8 cellular contexts compared by ENCODE assay signal in genomic region chr13:27830010-27830409, GRCh38. TPM values are rescaled to one million over a fixed set of nuclear protein-coding genes. Genes with fewer than 3 reads are reported as not detected.
DNase-seq lines count a peak whose midpoint lies in the region; ATAC-seq and TF ChIP-seq lines count a peak whose summit lies in the region.

No MANE protein-coding gene starts in this region.

- H3K4me3 Mint-ChIP-seq in neural crest cell, result no peak overlapping the region

- H3K27ac ChIP-seq in GM23248 (no peak overlapping the region), suprapubic skin (no peak overlapping the region)

- H3K4me1 Mint-ChIP-seq in neural crest cell, result peaks cover 15% of the 10 kb centered on the region

- H3K4me3 ChIP-seq in GM23248, result no peak overlapping the region
- peak overlapping the region; percentile 27 for H3K4me3 ChIP-seq in suprapubic skin

- no peak overlapping the region for H3K4me2 ChIP-seq in GM23248 (ENCODE audit: unreplicated experiment)

- in situ Hi-C loops in GM23248 (cut with MboI), result loop anchor here (10.0 to 25.0 kb wide), 2 partner anchors 155 to 868 kb away; partner anchors contain the start of gene URAD

- H3K9ac ChIP-seq in GM23248, result no peak overlapping the region

- 2 to 4% methylated on average over 15 to 21 of the region's 25 CpGs for WGBS in GM23248 (ENCODE audit: low coverage in 1 of 2, low lambda C conversion rate in 2 of 2, missing lambda C conversion rate in 2 of 2), 2 experiments
- whole genome bisulfite sequencing in suprapubic skin, result 4% methylated on average over 11 of the region's 25 CpGs

- ATAC-seq in esophagus mucosa (peak; percentile 71), GM19452 (IDR thresholded peaks at IDR 0.05; ENCODE audit: unreplicated experiment) (no peak)

- H3F3A ChIP-seq in GM23248 (ENCODE audit: insufficient read depth), result no peaks in the 10 kb centered on the region

- no peaks in the 10 kb centered on the region for H3K9me2 ChIP-seq in GM23248 (ENCODE audit: insufficient read depth)

- DNase-seq in COLO668 (lab: John Stamatoyannopoulos, UW; ENCODE audit: unreplicated experiment) (peak; percentile 90), GM23248 (peak; percentile 45), NCI-H748 (lab: John Stamatoyannopoulos, UW; ENCODE audit: unreplicated experiment) (peak; percentile 78), activated T-cell treated with anti-CD3 and anti-CD28 coated beads for 1 hour (ENCODE audit: low read depth) (peak; percentile 53), neural crest cell (ENCODE audit: low read depth, low spot score) (peak; percentile 67), suprapubic skin (ENCODE audit: low spot score in 2 of 2) (no peak)

- peak; percentile 97 for TF ChIP-seq CTCF in neural crest cell (conservative IDR thresholded peaks at IDR 0.05)
- peak; percentile 37 to 97 for TF ChIP-seq CTCF in suprapubic skin (IDR thresholded peaks at IDR 0.05)

- no peak for TF ChIP-seq POLR2A in suprapubic skin (IDR thresholded peaks at IDR 0.05)

- no peaks in the 10 kb centered on the region for H3K9me3 Mint-ChIP-seq in neural crest cell

- peaks cover 99% of the 10 kb centered on the region for H3K27me3 Mint-ChIP-seq in neural crest cell (ENCODE audit: low read depth)

- no peak overlapping the region for H3K27ac Mint-ChIP-seq in neural crest cell (ENCODE audit: unreplicated experiment)

- H3K36me3 Mint-ChIP-seq in neural crest cell (ENCODE audit: low read depth), result no peaks in the 10 kb centered on the region

- no peaks in the 10 kb centered on the region for H3K79me2 ChIP-seq in GM23248 (ENCODE audit: insufficient read depth)

- TF ChIP-seq EP300 in suprapubic skin (IDR thresholded peaks at IDR 0.05), result no peak

- no peaks in the 10 kb centered on the region for H4K20me1 ChIP-seq in GM23248 (ENCODE audit: insufficient read depth)

- H3K36me3 ChIP-seq in GM23248 (ENCODE audit: low read depth) (no peaks in the 10 kb centered on the region), suprapubic skin (no peaks in the 10 kb centered on the region)

- peaks cover 50% of the 10 kb centered on the region for H3K27me3 ChIP-seq in GM23248 (replicated peaks; ENCODE audit: insufficient read depth)
- H3K27me3 ChIP-seq in suprapubic skin, result peaks cover 54% of the 10 kb centered on the region

- no peaks in the 10 kb centered on the region for H3K9me3 ChIP-seq in GM23248 (ENCODE audit: low read depth)
- no peaks in the 10 kb centered on the region for H3K9me3 ChIP-seq in suprapubic skin

- H2AFZ ChIP-seq in GM23248, result no peak overlapping the region

- no peaks in the 10 kb centered on the region for H3K4me1 ChIP-seq in GM23248 (ENCODE audit: insufficient read depth)
- peaks cover 18% of the 10 kb centered on the region for H3K4me1 ChIP-seq in suprapubic skin

RNA-seq across cellular contexts. Expression of gene GSX1, which starts 37.7 kb away (rescaled TPM):
- not detected in 2 replicates for total RNA-seq in GM23248 (2014; rRNA removed; shearing (Covaris generic))
- polyA plus RNA-seq in GM23248 (2016; fragmentation: Nextera tagmentation; extraction: Ambion mirVana), result not detected in 2 replicates
- total RNA-seq in esophagus mucosa (not detected), neural crest cell (10.6 and 11.4 TPM in 2 replicates), suprapubic skin (not detected)

Comparison
In these comparisons a context has a peak if more than half of its experiments do, and no peak if none do; other contexts are left out.
1. DNase-seq: peak in COLO668 (single experiment), GM23248 (single experiment), NCI-H748 (single experiment), activated T-cell treated with anti-CD3 and anti-CD28 coated beads for 1 hour (single experiment) and neural crest cell (single experiment); none in suprapubic skin (0 of 2).
2. RNA of gene GSX1, which starts 37.7 kb away (total RNA-seq): 10.6 to 11.4 TPM in neural crest cell; not detected in GM23248, not detected in esophagus mucosa (single experiment) and not detected in suprapubic skin; every median in the first group is over 10 times any median in the second.